ENCODE assay signal across 1 cellular context in genomic region chr10:74947781-74948401, GRCh38.
TF ChIP-seq lines count a peak whose summit lies in the region.

No MANE protein-coding gene starts in this region.

TF ChIP-seq in GM23338, 12 proteins besides CTCF, POLR2A, EP300 and RAD21 (continued from another document):
- TF ChIP-seq ZNF462 (CRISPR knock-in tag; IDR thresholded peaks at IDR 0.05): no peak
